In the genomic region with DNA sequence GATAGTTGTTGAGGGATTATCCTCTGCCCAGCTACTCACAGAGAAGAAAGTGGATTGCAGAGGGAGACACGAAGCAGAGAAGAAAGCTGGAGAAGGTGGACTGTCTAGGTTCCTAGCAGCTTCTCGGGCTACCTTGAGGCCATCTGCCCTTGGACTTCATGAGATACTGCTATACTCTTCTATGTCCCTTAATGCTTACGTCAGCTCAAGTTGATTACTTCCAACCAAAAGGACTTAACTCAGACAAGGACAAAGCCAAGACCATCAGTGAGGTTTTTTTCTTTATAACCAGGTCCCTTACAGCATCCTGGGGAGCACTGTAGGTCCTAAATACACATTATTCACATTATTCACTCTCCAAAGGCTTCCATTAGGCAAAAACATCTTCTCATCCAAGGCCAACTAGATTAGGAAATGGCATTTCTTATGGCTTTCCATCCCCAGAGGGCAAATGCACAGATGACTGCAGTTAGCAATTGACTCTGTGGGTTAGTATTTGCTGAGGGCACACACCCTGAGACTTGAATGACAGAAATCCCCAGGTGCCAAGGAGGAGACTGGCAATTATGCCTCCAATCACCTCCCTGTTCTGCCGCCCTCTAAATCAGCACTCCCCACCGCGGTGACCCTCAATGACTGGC, we compare ENCODE assay signal across 24 cellular contexts. TPM values are rescaled to one million over a fixed set of nuclear protein-coding genes. Genes with fewer than 3 reads are reported as not detected.
DNase-seq lines count a peak whose midpoint lies in the region; ATAC-seq and TF ChIP-seq lines count a peak whose summit lies in the region.
"Had no signal": no experiment of that assay in that cellular context is flagged by ENCODE, and none has a peak within 500 bp of the region (broad histone marks: within the 10 kb centered on the region; RNA-seq: fewer than 3 reads in every experiment).

No MANE protein-coding gene starts in this region.

- H3K4me1 Mint-ChIP-seq in effector memory CD8-positive, alpha-beta T cell (ENCODE audit: low read depth in 2 of 2): peaks cover 15% of the 10 kb centered on the region in 2 donors

- TF ChIP-seq CTCF in sigmoid colon (IDR thresholded peaks at IDR 0.05): no peak

- H3K4me3 ChIP-seq in esophagus (ENCODE audit: low read depth in 1 of 2, low read length in 2 of 2) (no peak overlapping the region), sigmoid colon (no peak overlapping the region)
- H3K4me3 ChIP-seq: body of pancreas, neural progenitor cell had no signal

- H3K4me1 ChIP-seq in esophagus (ENCODE audit: control insufficient read depth in 2 of 2, insufficient read depth in 2 of 2, low read length in 1 of 2) (peaks cover 0 to 7% of the 10 kb centered on the region in 2 donors), sigmoid colon (peaks cover 0 to 39% (median 32%) of the 10 kb centered on the region in 4 donors)

- H3K4me3 Mint-ChIP-seq in effector memory CD8-positive, alpha-beta T cell: no peak overlapping the region
- H3K4me3 Mint-ChIP-seq: activated CD4-positive, alpha-beta T cell treated with anti-CD3 and anti-CD28 coated beads, Interleukin-2, amount 10 ng/mL, durations not matched to agents 7 days and 5 days; activated naive CD8-positive, alpha-beta T cell treated with anti-CD3 and anti-CD28 coated beads, Interleukin-2, amount 10 ng/mL, durations not matched to agents 7 days and 5 days; neural progenitor cell had no signal

- no peaks in the 10 kb centered on the region for H3K27me3 Mint-ChIP-seq in effector memory CD8-positive, alpha-beta T cell
- H3K27me3 Mint-ChIP-seq: activated naive CD8-positive, alpha-beta T cell treated with anti-CD3 and anti-CD28 coated beads, Interleukin-2, amount 10 ng/mL, durations not matched to agents 7 days and 5 days had no signal

- no peak for ATAC-seq in effector memory CD8-positive, alpha-beta T cell (replicated peaks)
- ATAC-seq: body of pancreas, left lobe of liver had no signal

- intact Hi-C loops in sigmoid colon (cut with DNase I): no loop called here

- no peak for TF ChIP-seq POLR2A in sigmoid colon (IDR thresholded peaks at IDR 0.05)

- H3K9me3 ChIP-seq in esophagus (ENCODE audit: control insufficient read depth in 2 of 2, insufficient read depth in 1 of 2, low read depth in 1 of 2, low read length in 1 of 2) (no peaks in the 10 kb centered on the region), sigmoid colon (no peaks in the 10 kb centered on the region)
- H3K9me3 ChIP-seq: body of pancreas had no signal

- no peak for TF ChIP-seq EP300 in sigmoid colon (IDR thresholded peaks at IDR 0.05)

- H3K36me3 Mint-ChIP-seq in effector memory CD8-positive, alpha-beta T cell (ENCODE audit: insufficient read depth): peaks cover 15% of the 10 kb centered on the region
- H3K36me3 Mint-ChIP-seq: activated naive CD8-positive, alpha-beta T cell treated with anti-CD3 and anti-CD28 coated beads, Interleukin-2, amount 10 ng/mL, durations not matched to agents 7 days and 5 days; neural progenitor cell had no signal

- H3K27me3 ChIP-seq in esophagus (ENCODE audit: control insufficient read depth in 1 of 2, insufficient read depth in 2 of 2, low read length in 2 of 2) (no peaks in the 10 kb centered on the region), sigmoid colon (no peaks in the 10 kb centered on the region)
- H3K27me3 ChIP-seq: body of pancreas had no signal

- DNase-seq in NCI-H2081 (lab: John Stamatoyannopoulos, UW) (peak; percentile 35 to 62), NCI-H2081 treated with DMSO at 0.1 percent for 48 hours (lab: John Stamatoyannopoulos, UW) (no peak), NCI-H2227 (lab: John Stamatoyannopoulos, UW; ENCODE audit: unreplicated experiment) (peak; percentile 63), sigmoid colon (no peak), NCI-H446 treated with DMSO at 0.1 percent for 48 hours (lab: John Stamatoyannopoulos, UW) (no peak), A172 (ENCODE audit: low spot score) (no peak)
- no peak for DNase-seq in effector memory CD8-positive, alpha-beta T cell
- DNase-seq: activated CD4-positive, alpha-beta T cell treated with anti-CD3 and anti-CD28 coated beads, Interleukin-2, amount 10 ng/mL, durations not matched to agents 7 days and 5 days; activated naive CD8-positive, alpha-beta T cell treated with anti-CD3 and anti-CD28 coated beads, Interleukin-2, amount 10 ng/mL, durations not matched to agents 7 days and 5 days; body of pancreas; Calu3; effector memory CD4-positive, alpha-beta T cell; midbrain; NCI-H1694 treated with DMSO at 0.1 percent for 48 hours; NCI-H446; OCI-M1; Right ventricle myocardium superior; T-helper 1 cell had no signal

- H3K36me3 ChIP-seq in esophagus (ENCODE audit: control insufficient read depth in 2 of 2, insufficient read depth in 2 of 2, low read length in 1 of 2): no peaks in the 10 kb centered on the region
- H3K36me3 ChIP-seq in sigmoid colon: no peaks in the 10 kb centered on the region
- H3K36me3 ChIP-seq: neural progenitor cell had no signal

- 67 to 75% methylated on average over 6 of the region's 6 CpGs for WGBS in esophagus, 2 donors
- WGBS in sigmoid colon, 2 donors: 55 to 86% methylated on average over 6 of the region's 6 CpGs

- no peaks in the 10 kb centered on the region for H3K9me3 Mint-ChIP-seq in effector memory CD8-positive, alpha-beta T cell
- H3K9me3 Mint-ChIP-seq: activated CD4-positive, alpha-beta T cell treated with anti-CD3 and anti-CD28 coated beads, Interleukin-2, amount 10 ng/mL, durations not matched to agents 7 days and 5 days; activated naive CD8-positive, alpha-beta T cell treated with anti-CD3 and anti-CD28 coated beads, Interleukin-2, amount 10 ng/mL, durations not matched to agents 7 days and 5 days; activated T-helper 2 cell treated with anti-CD3 and anti-CD28 coated beads, Interferon-gamma antibody, Interleukin-2, Interleukin-4, amounts not matched to agents 10 μg/mL and 5 μg/mL and 100 μg/mL, durations not matched to agents 14 hours and 24 hours and 36 hours; neural progenitor cell had no signal

- peak overlapping the region in 1 of 2 donors; percentile 38 for H3K27ac Mint-ChIP-seq in effector memory CD8-positive, alpha-beta T cell
- H3K27ac Mint-ChIP-seq: activated naive CD8-positive, alpha-beta T cell treated with anti-CD3 and anti-CD28 coated beads, Interleukin-2, amount 10 ng/mL, durations not matched to agents 7 days and 5 days; activated T-helper 2 cell treated with anti-CD3 and anti-CD28 coated beads, Interferon-gamma antibody, Interleukin-2, Interleukin-4, amounts not matched to agents 10 μg/mL and 5 μg/mL and 100 μg/mL, durations not matched to agents 14 hours and 24 hours and 36 hours; neural progenitor cell had no signal

- H3K27ac ChIP-seq in esophagus (ENCODE audit: low read depth in 2 of 2, low read length in 1 of 2) (peak overlapping the region; percentile 13 to 35), sigmoid colon (peak overlapping the region in 3 of 4 donors; percentile 89 to 96 (median 89))
- H3K27ac ChIP-seq: body of pancreas, neural progenitor cell had no signal

RNA-seq across cellular contexts. Expression of a gene that starts 4.1 kb away (rescaled TPM):
- polyA plus RNA-seq in esophagus (under 1 TPM; 0.06 to 0.45 TPM), sigmoid colon (under 1 TPM in 2 of 3 donors, not detected in 1; 0.09 to 0.60 TPM)
- total RNA-seq in sigmoid colon: 1 to 10 TPM in 1 of 4 donors, under 1 TPM in 1, not detected in 2; 0.95 to 1.6 TPM
- not detected in 2 replicates for total RNA-seq in A172 (2014; rRNA removed; shearing (Covaris generic))
- total RNA-seq: activated naive CD8-positive, alpha-beta T cell treated with anti-CD3 and anti-CD28 coated beads, Interleukin-2, amount 10 ng/mL, durations not matched to agents 7 days and 5 days; activated T-helper 2 cell treated with anti-CD3 and anti-CD28 coated beads, Interferon-gamma antibody, Interleukin-2, Interleukin-4, amounts not matched to agents 10 μg/mL and 5 μg/mL and 100 μg/mL, durations not matched to agents 14 hours and 24 hours and 36 hours; body of pancreas; Calu3; left lobe of liver; progenitor cell of endocrine pancreas; Right ventricle myocardium superior had no signal
- polyA plus RNA-seq: BJ had no signal

RNA-seq across cellular contexts. Expression of a gene that starts 47.5 kb away (rescaled TPM):
- polyA plus RNA-seq in esophagus: 100 to 1,000 TPM; 293 to 393 TPM
- total RNA-seq in sigmoid colon: 100 to 1,000 TPM; 212 to 492 (median 270) TPM
- polyA plus RNA-seq in sigmoid colon: 100 to 1,000 TPM; 306 to 519 (median 384) TPM
- 831 and 1,184 TPM in 2 replicates for total RNA-seq in A172 (2014; rRNA removed; shearing (Covaris generic))

Comparison
In these comparisons a context has a peak if more than half of its experiments do, and no peak if none do; other contexts are left out.
1. DNase-seq: peak in NCI-H2081 (2 of 2) and NCI-H2227 (single experiment); none in NCI-H2081 treated with DMSO at 0.1 percent for 48 hours (single experiment), sigmoid colon (single experiment), NCI-H446 treated with DMSO at 0.1 percent for 48 hours (single experiment), effector memory CD8-positive, alpha-beta T cell (0 of 3) and A172 (single experiment).